ENCODE assay signal across 39 cellular contexts in the genomic region with DNA sequence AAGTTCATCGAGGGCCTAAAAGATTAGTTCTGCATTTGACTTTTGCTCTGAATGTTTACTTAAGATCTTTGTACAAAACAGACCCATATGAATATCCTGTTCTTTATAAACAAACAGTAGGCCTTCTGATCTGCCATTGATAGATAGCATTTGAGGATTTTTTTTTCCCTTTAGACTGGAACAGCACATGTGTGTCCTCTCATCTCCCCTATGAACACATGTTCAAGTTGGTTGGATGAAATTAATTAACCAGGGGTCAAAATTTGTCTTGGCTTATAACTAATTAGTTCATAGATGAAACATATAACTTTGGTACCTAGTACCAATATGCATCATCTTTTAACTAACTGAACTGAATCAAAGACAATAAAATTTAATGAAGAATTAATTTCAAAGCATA.
"Had no signal": no experiment of that assay in that cellular context is flagged by ENCODE, and none has a peak within 500 bp of the region (broad histone marks: within the 10 kb centered on the region; RNA-seq: fewer than 3 reads in every experiment).

No MANE protein-coding gene starts in this region.

- H3K36me3 ChIP-seq: adrenal gland, brain microvascular endothelial cell, breast epithelium, cardiac muscle cell had no signal

- ATAC-seq: activated naive CD8-positive, alpha-beta T cell treated with anti-CD3 and anti-CD28 coated beads, Interleukin-2, amount 50 U/mL, for 24 hours; activated T-cell treated with anti-CD3 and anti-CD28 coated beads, Interleukin-2, amount 50 U/mL, for 4 hours; activated T-cell treated with anti-CD3 and anti-CD28 coated beads, Interleukin-2, amount 50 U/mL, for 72 hours; activated T-helper 17 cell treated with anti-CD3 and anti-CD28 coated beads, Interleukin-2, amount 50 U/mL, for 72 hours; body of pancreas had no signal

- H3K9me3 ChIP-seq: adrenal gland, ascending aorta, body of pancreas had no signal

- H3K4me3 Mint-ChIP-seq: activated naive CD4-positive, alpha-beta T cell treated with anti-CD3 and anti-CD28 coated beads for 36 hours; activated naive CD4-positive, alpha-beta T cell treated with anti-CD3 and anti-CD28 coated beads, Interleukin-2, amount 10 ng/mL, durations not matched to agents 7 days and 5 days; activated naive CD8-positive, alpha-beta T cell; activated naive CD8-positive, alpha-beta T cell treated with anti-CD3 and anti-CD28 coated beads for 36 hours; activated naive CD8-positive, alpha-beta T cell treated with anti-CD3 and anti-CD28 coated beads, Interleukin-2, amount 50 U/mL, for 24 hours; activated T-cell treated with anti-CD3 and anti-CD28 coated beads, Interleukin-2, amount 50 U/mL, for 24 hours; activated T-cell treated with anti-CD3 and anti-CD28 coated beads, Interleukin-2, amount 50 U/mL, for 4 hours; activated T-helper 1 cell treated with anti-CD3 and anti-CD28 coated beads, Interleukin-12 subunit alpha, Interleukin-12 subunit beta, Interleukin-2, Interleukin-4 antibody, amounts not matched to agents 30 ng/mL and 10 ng/mL and 1 ng/mL, durations not matched to agents 14 hours and 24 hours and 36 hours; activated T-helper 17 cell treated with anti-CD3 and anti-CD28 coated beads, Interleukin-2, amount 50 U/mL, for 72 hours; brain; central memory CD8-positive, alpha-beta T cell had no signal

- H3K27ac Mint-ChIP-seq: activated naive CD4-positive, alpha-beta T cell treated with anti-CD3 and anti-CD28 coated beads for 36 hours; activated naive CD4-positive, alpha-beta T cell treated with anti-CD3 and anti-CD28 coated beads, Interleukin-2, amount 50 U/mL, for 24 hours; activated naive CD8-positive, alpha-beta T cell; activated naive CD8-positive, alpha-beta T cell treated with anti-CD3 and anti-CD28 coated beads for 36 hours; activated naive CD8-positive, alpha-beta T cell treated with anti-CD3 and anti-CD28 coated beads, Interleukin-2, amount 50 U/mL, for 24 hours; activated T-cell treated with anti-CD3 and anti-CD28 coated beads, Interleukin-2, amount 50 U/mL, for 24 hours; activated T-cell treated with anti-CD3 and anti-CD28 coated beads, Interleukin-2, amount 50 U/mL, for 72 hours; activated T-helper 1 cell treated with anti-CD3 and anti-CD28 coated beads, Interleukin-12 subunit alpha, Interleukin-12 subunit beta, Interleukin-2, Interleukin-4 antibody, amounts not matched to agents 30 ng/mL and 10 ng/mL and 1 ng/mL, durations not matched to agents 14 hours and 24 hours and 36 hours; activated T-helper 2 cell treated with anti-CD3 and anti-CD28 coated beads, Interferon-gamma antibody, Interleukin-2, Interleukin-4, amounts not matched to agents 10 μg/mL and 5 μg/mL and 100 μg/mL, durations not matched to agents 14 hours and 24 hours and 36 hours; brain had no signal

- H3K27ac ChIP-seq: adrenal gland, ascending aorta, body of pancreas, brain microvascular endothelial cell, breast epithelium, cardiac muscle cell had no signal

- H3K9me3 Mint-ChIP-seq: activated naive CD4-positive, alpha-beta T cell treated with anti-CD3 and anti-CD28 coated beads, Interleukin-2, amount 10 ng/mL, durations not matched to agents 7 days and 5 days; activated naive CD4-positive, alpha-beta T cell treated with anti-CD3 and anti-CD28 coated beads, Interleukin-2, amount 50 U/mL, for 24 hours; activated naive CD8-positive, alpha-beta T cell treated with anti-CD3 and anti-CD28 coated beads, Interleukin-2, amount 10 ng/mL, durations not matched to agents 7 days and 5 days; activated naive CD8-positive, alpha-beta T cell treated with anti-CD3 and anti-CD28 coated beads, Interleukin-2, amount 50 U/mL, for 24 hours; activated T-cell treated with anti-CD3 and anti-CD28 coated beads, Interleukin-2, amount 50 U/mL, for 72 hours; activated T-helper 1 cell treated with anti-CD3 and anti-CD28 coated beads, Interleukin-12 subunit alpha, Interleukin-12 subunit beta, Interleukin-2, Interleukin-4 antibody, amounts not matched to agents 30 ng/mL and 10 ng/mL and 1 ng/mL, durations not matched to agents 14 hours and 24 hours and 36 hours; activated T-helper 17 cell treated with anti-CD3 and anti-CD28 coated beads, Interleukin-2, amount 50 U/mL, for 72 hours; brain; central memory CD8-positive, alpha-beta T cell had no signal

- H3K27me3 Mint-ChIP-seq: activated naive CD4-positive, alpha-beta T cell treated with anti-CD3 and anti-CD28 coated beads, Interleukin-2, amount 10 ng/mL, durations not matched to agents 7 days and 5 days; activated naive CD4-positive, alpha-beta T cell treated with anti-CD3 and anti-CD28 coated beads, Interleukin-2, amount 50 U/mL, for 24 hours; activated naive CD8-positive, alpha-beta T cell; activated naive CD8-positive, alpha-beta T cell treated with anti-CD3 and anti-CD28 coated beads for 36 hours; activated naive CD8-positive, alpha-beta T cell treated with anti-CD3 and anti-CD28 coated beads, Interleukin-2, amount 10 ng/mL, durations not matched to agents 7 days and 5 days; activated naive CD8-positive, alpha-beta T cell treated with anti-CD3 and anti-CD28 coated beads, Interleukin-2, amount 50 U/mL, for 24 hours; activated T-cell treated with anti-CD3 and anti-CD28 coated beads, Interleukin-2, amount 50 U/mL, for 24 hours; activated T-helper 17 cell treated with anti-CD3 and anti-CD28 coated beads, Interleukin-2, amount 50 U/mL, for 72 hours; central memory CD8-positive, alpha-beta T cell had no signal

- H3K36me3 Mint-ChIP-seq: activated naive CD4-positive, alpha-beta T cell treated with anti-CD3 and anti-CD28 coated beads, Interleukin-2, amount 10 ng/mL, durations not matched to agents 7 days and 5 days had no signal

- H3K4me1 Mint-ChIP-seq: brain; central memory CD8-positive, alpha-beta T cell had no signal

- H3K4me3 ChIP-seq: adrenal gland, ascending aorta, body of pancreas, breast epithelium, cardiac muscle cell had no signal

- FAIRE-seq: astrocyte, bronchial epithelial cell had no signal

- H3K27me3 ChIP-seq: adrenal gland, ascending aorta, body of pancreas, brain microvascular endothelial cell, breast epithelium, cardiac muscle cell had no signal

- H3K4me1 ChIP-seq: adrenal gland, ascending aorta, body of pancreas, breast epithelium had no signal

- DNase-seq: activated effector memory CD4-positive, alpha-beta T cell treated with anti-CD3 and anti-CD28 coated beads, Interleukin-2, amount 50 U/mL, for 16 hours; activated effector memory CD4-positive, alpha-beta T cell treated with Interleukin-2 at 50 U/mL for 16 hours; activated gamma-delta T cell; activated gamma-delta T cell treated with Interleukin-2 at 50 U/mL for 16 hours; activated naive CD4-positive, alpha-beta T cell; activated naive CD4-positive, alpha-beta T cell treated with anti-CD3 and anti-CD28 coated beads for 36 hours; activated naive CD4-positive, alpha-beta T cell treated with anti-CD3 and anti-CD28 coated beads, Interleukin-2, amount 10 ng/mL, durations not matched to agents 7 days and 5 days; activated naive CD4-positive, alpha-beta T cell treated with anti-CD3 and anti-CD28 coated beads, Interleukin-2, amount 50 U/mL, for 16 hours; activated naive CD4-positive, alpha-beta T cell treated with Interleukin-2 at 50 U/mL for 16 hours; activated naive CD8-positive, alpha-beta T cell treated with anti-CD3 and anti-CD28 coated beads for 36 hours; activated naive CD8-positive, alpha-beta T cell treated with anti-CD3 and anti-CD28 coated beads, Interleukin-2, amount 10 ng/mL, durations not matched to agents 7 days and 5 days; activated naive CD8-positive, alpha-beta T cell treated with anti-CD3 and anti-CD28 coated beads, Interleukin-2, amount 50 U/mL, for 24 hours; activated T-cell treated with anti-CD3 and anti-CD28 coated beads, Interleukin-2, amount 50 U/mL, for 1 hour; activated T-cell treated with anti-CD3 and anti-CD28 coated beads, Interleukin-2, amount 50 U/mL, for 24 hours; activated T-cell treated with anti-CD3 and anti-CD28 coated beads, Interleukin-2, amount 50 U/mL, for 4 hours; activated T-cell treated with anti-CD3 and anti-CD28 coated beads, Interleukin-2, amount 50 U/mL, for 48 hours; activated T-cell treated with anti-CD3 and anti-CD28 coated beads, Interleukin-2, amount 50 U/mL, for 72 hours; adrenal gland; amniotic stem cell; amygdala; anterior cingulate cortex; aorta; body of pancreas; brain microvascular endothelial cell; caudate nucleus; central memory CD4-positive, alpha-beta T cell; cerebellar nuclear complex had no signal
